In genomic region chr5:95238560-95239325, GRCh38 we compare ENCODE assay signal across 11 cellular contexts. TPM values are rescaled to one million over a fixed set of nuclear protein-coding genes. Genes with fewer than 3 reads are reported as not detected.
DNase-seq lines count a peak whose midpoint lies in the region; ATAC-seq, FAIRE-seq and TF ChIP-seq lines count a peak whose summit lies in the region.
"Had no signal": no experiment of that assay in that cellular context is flagged by ENCODE, and none has a peak within 500 bp of the region (broad histone marks: within the 10 kb centered on the region; RNA-seq: fewer than 3 reads in every experiment).

No MANE protein-coding gene starts in this region.

- H3K36me3 ChIP-seq in endothelial cell of umbilical vein (ENCODE audit: control insufficient read depth in 2 of 2, extremely low read depth in 1 of 2, insufficient read depth in 2 of 2, low read length in 2 of 2), result no peaks in the 10 kb centered on the region
- H3K36me3 ChIP-seq: neutrophil had no signal

- no peaks in the 10 kb centered on the region for H3K9me3 ChIP-seq in endothelial cell of umbilical vein (replicated peaks; ENCODE audit: control insufficient read depth, insufficient read depth, low read length)
- H3K9me3 ChIP-seq: neutrophil had no signal

- H3K4me2 ChIP-seq in endothelial cell of umbilical vein (ENCODE audit: insufficient read depth, low read length), result peak overlapping the region; percentile 74

- TF ChIP-seq POLR2A in endothelial cell of umbilical vein (IDR thresholded peaks at IDR 0.05; ENCODE audit: low read depth, low read length), result no peak

- BruUV-seq in endothelial cell of umbilical vein (replicated peaks; lab: Mats Ljungman, UMichigan), result TSS peak; percentile 96

- peak overlapping the region; percentile 82 for H3K27ac ChIP-seq in endothelial cell of umbilical vein (ENCODE audit: insufficient read depth, low read depth, low read length)
- H3K27ac ChIP-seq: neutrophil had no signal

- H2AFZ ChIP-seq in endothelial cell of umbilical vein (ENCODE audit: low read depth, low read length), result peak overlapping the region; percentile 26

- CTCF ChIA-PET in endothelial cell of umbilical vein (lab: Charles Lee), result interaction anchor here (1.0 to 6.0 kb wide), 5 partner anchors 12 to 270 kb away, joined by 3 to 75 read pairs (median 6); no protein-coding TSS in a partner anchor

- dilution Hi-C loops in endothelial cell of umbilical vein (cut with MboI; ENCODE audit: extremely low pct_ligation_motif_present, low sequenced_read_pairs), result no loop called here

- no peaks in the 10 kb centered on the region for H3K27me3 ChIP-seq in endothelial cell of umbilical vein (ENCODE audit: control insufficient read depth in 2 of 2, insufficient read depth in 2 of 2, low read length in 2 of 2)

- no peaks in the 10 kb centered on the region for H3K9me1 ChIP-seq in endothelial cell of umbilical vein (replicated peaks; ENCODE audit: control insufficient read depth, extremely low read depth, insufficient read depth, low read length)

- peak overlapping the region; percentile 68 for H3K9ac ChIP-seq in endothelial cell of umbilical vein (replicated peaks; ENCODE audit: extremely low read depth, insufficient read depth, low read length)

- peaks cover 32% of the 10 kb centered on the region for H3K4me1 ChIP-seq in endothelial cell of umbilical vein (ENCODE audit: control insufficient read depth, extremely low read depth, insufficient read depth, low read length)

- POLR2A ChIA-PET in endothelial cell of umbilical vein (lab: Charles Lee), result interaction anchor here (1.4 kb wide), 1 partner anchor 22 kb away, joined by 4 read pairs; no protein-coding TSS in a partner anchor

- FAIRE-seq in endothelial cell of umbilical vein (lab: Jason Lieb, UNC), result peak; percentile 58

- no peaks in the 10 kb centered on the region for H4K20me1 ChIP-seq in endothelial cell of umbilical vein (replicated peaks; ENCODE audit: control insufficient read depth, extremely low read depth, insufficient read depth, low read length)

- H3K4me3 ChIP-seq in endothelial cell of umbilical vein (replicated peaks in 1 of 3; ENCODE audit: insufficient read depth in 1 of 3, low read depth in 1 of 3, low read length in 3 of 3) (no peak overlapping the region), skeletal muscle cell (ENCODE audit: low read depth, low read length) (no peak overlapping the region)

- H3K79me2 ChIP-seq in endothelial cell of umbilical vein (ENCODE audit: control insufficient read depth, insufficient read depth, low read length), result no peaks in the 10 kb centered on the region

- intact Hi-C loops in endothelial cell of umbilical vein (cut with micrococcal nuclease), result loop anchor here (1.0 to 2.0 kb wide), 5 partner anchors 22 to 269 kb away; no protein-coding TSS in a partner anchor

- DNase-seq in NCI-H2107 treated with DMSO at 0.1 percent for 48 hours (lab: John Stamatoyannopoulos, UW; ENCODE audit: unreplicated experiment) (peak; percentile 14), NCI-H2107 (lab: John Stamatoyannopoulos, UW) (no peak), NCI-H460 (ENCODE audit: extremely low read depth, low read depth) (peak; percentile 23), endothelial cell of umbilical vein (ENCODE audit: low read depth, low spot score) (peak; percentile 68), skeletal muscle cell (ENCODE audit: low read depth) (peak; percentile 9), GM19238 (ENCODE audit: insufficient read length, low spot score) (no peak)
- DNase-seq: activated CD4-positive, alpha-beta T cell treated with anti-CD3 and anti-CD28 coated beads, Interleukin-2, amount 50 U/mL, for 1 hour; NCI-H1048 had no signal

- ATAC-seq in HG03571 (IDR thresholded peaks at IDR 0.05; ENCODE audit: unreplicated experiment), result no peak
- ATAC-seq in GM21360 (IDR thresholded peaks at IDR 0.05; ENCODE audit: unreplicated experiment), result no peak

- peak; percentile 11 to 30 for TF ChIP-seq CTCF in endothelial cell of umbilical vein (IDR thresholded peaks at IDR 0.05; ENCODE audit: extremely low read depth in 1 of 2, insufficient read depth in 1 of 2, low read depth in 1 of 2, low read length in 2 of 2)

TF ChIP-seq in endothelial cell of umbilical vein, 7 proteins besides CTCF, POLR2A, EP300 and RAD21:
- TF ChIP-seq JUN (IDR thresholded peaks at IDR 0.05; ENCODE audit: borderline replicate concordance, insufficient read depth, insufficient read length, low read depth), result peak; percentile 54
- TF ChIP-seq, protein P1, sequence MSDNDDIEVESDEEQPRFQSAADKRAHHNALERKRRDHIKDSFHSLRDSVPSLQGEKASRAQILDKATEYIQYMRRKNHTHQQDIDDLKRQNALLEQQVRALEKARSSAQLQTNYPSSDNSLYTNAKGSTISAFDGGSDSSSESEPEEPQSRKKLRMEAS (IDR thresholded peaks at IDR 0.05; ENCODE audit: insufficient read depth, insufficient read length), result no peak

RNA-seq across cellular contexts. Expression of gene MCTP1, which starts 46.2 kb away (rescaled TPM):
- 46.4 and 47.5 TPM in 2 replicates for total RNA-seq in NCI-H460 (2014; rRNA removed; shearing (Covaris generic))
- 32.8 and 37.8 TPM in 2 replicates for polyA plus RNA-seq in NCI-H460 (2014; cell fraction: nucleus; rRNA removed)
- total RNA-seq in endothelial cell of umbilical vein, result 203 and 307 TPM in 2 replicates
- 59.4 and 79.3 TPM in 2 replicates for polyA plus RNA-seq in endothelial cell of umbilical vein
- polyA plus RNA-seq in endothelial cell of umbilical vein (2011; cell fraction: cytosol; rRNA removed), result 56.9 and 87.9 TPM in 2 replicates
- 266 and 328 TPM in 2 replicates for polyA plus RNA-seq in endothelial cell of umbilical vein (2011; cell fraction: nucleus; rRNA removed)
- polyA plus RNA-seq in endothelial cell of umbilical vein (2012), result 404 and 549 TPM in 2 replicates
- polyA minus RNA-seq in endothelial cell of umbilical vein, result 379 and 381 TPM in 2 replicates
- polyA minus RNA-seq in endothelial cell of umbilical vein (2011; cell fraction: cytosol; rRNA and poly(A)+ RNA removed), result 4.9 TPM
- polyA minus RNA-seq in endothelial cell of umbilical vein (2011; cell fraction: nucleus; rRNA and poly(A)+ RNA removed), result 1,520 and 1,656 TPM in 2 replicates

Comparison
In these comparisons a context has a peak if more than half of its experiments do, and no peak if none do; other contexts are left out.
1. DNase-seq: peak in NCI-H2107 treated with DMSO at 0.1 percent for 48 hours (single experiment), NCI-H460 (single experiment), endothelial cell of umbilical vein (single experiment) and skeletal muscle cell (single experiment); none in NCI-H2107 (single experiment) and GM19238 (single experiment).